19 cellular contexts compared by ENCODE assay signal in genomic region chr7:102417105-102417504, GRCh38. TPM values are rescaled to one million over a fixed set of nuclear protein-coding genes. Genes with fewer than 3 reads are reported as not detected.
DNase-seq lines count a peak whose midpoint lies in the region; TF ChIP-seq lines count a peak whose summit lies in the region.
"Had no signal": no experiment of that assay in that cellular context is flagged by ENCODE, and none has a peak within 500 bp of the region (broad histone marks: within the 10 kb centered on the region; RNA-seq: fewer than 3 reads in every experiment).

No MANE protein-coding gene starts in this region.

- peak overlapping the region; percentile 99 for H3K27ac Mint-ChIP-seq in activated CD4-positive, alpha-beta T cell treated with anti-CD3 and anti-CD28 coated beads, Interleukin-2, amount 10 ng/mL, durations not matched to agents 7 days and 5 days
- peak overlapping the region; percentile 98 for H3K27ac Mint-ChIP-seq in activated naive CD8-positive, alpha-beta T cell treated with anti-CD3 and anti-CD28 coated beads for 36 hours
- peak overlapping the region; percentile 52 for H3K27ac Mint-ChIP-seq in nephron progenitor cell
- H3K27ac Mint-ChIP-seq: H9 had no signal

- no peak for TF ChIP-seq CTCF in nephron progenitor cell (IDR thresholded peaks at IDR 0.05)
- TF ChIP-seq CTCF in transverse colon (IDR thresholded peaks at IDR 0.05), result no peak

- POLR2A ChIA-PET in activated CD4-positive, alpha-beta T cell treated with anti-CD3 and anti-CD28 coated beads, Interleukin-2, amount 10 ng/mL, durations not matched to agents 7 days and 5 days (lab: Charles Lee), result interaction anchor here (0.6 kb wide), 2 partner anchors 8 to 19 kb away, joined by 3 to 5 read pairs; no protein-coding TSS in a partner anchor

- no peak for DNase-seq in activated CD4-positive, alpha-beta T cell treated with anti-CD3 and anti-CD28 coated beads, Interleukin-2, amount 10 ng/mL, durations not matched to agents 7 days and 5 days
- DNase-seq in activated CD4-positive, alpha-beta T cell treated with anti-CD3 and anti-CD28 coated beads, Interleukin-2, amount 50 U/mL, for 4 hours, result no peak
- no peak for DNase-seq in activated naive CD8-positive, alpha-beta T cell treated with anti-CD3 and anti-CD28 coated beads for 36 hours
- DNase-seq in nephron progenitor cell (no peak), transverse colon (no peak), iPS-NIHi7 (ENCODE audit: extremely low spot score) (no peak)
- no peak for DNase-seq in activated CD8-positive, alpha-beta memory T cell treated with anti-CD3 and anti-CD28 coated beads, Interleukin-2, amount 50 U/mL, for 48 hours
- DNase-seq: amniotic stem cell; DND-41; effector CD8-positive, alpha-beta T cell; H9; heart left ventricle; KG1; NCI-H1092 treated with DMSO at 0.1 percent for 48 hours; NCI-H82; psoas muscle; stimulated activated naive CD4-positive, alpha-beta T cell treated with Interleukin-2 at 50 U/mL for 16 hours; upper lobe of right lung had no signal

- peaks cover 80% of the 10 kb centered on the region for H3K4me1 Mint-ChIP-seq in activated CD4-positive, alpha-beta T cell treated with anti-CD3 and anti-CD28 coated beads, Interleukin-2, amount 10 ng/mL, durations not matched to agents 7 days and 5 days
- H3K4me1 Mint-ChIP-seq in activated naive CD8-positive, alpha-beta T cell treated with anti-CD3 and anti-CD28 coated beads for 36 hours, result peaks cover 58% of the 10 kb centered on the region
- peaks cover 5% of the 10 kb centered on the region for H3K4me1 Mint-ChIP-seq in nephron progenitor cell

- intact Hi-C loops in transverse colon (cut with DNase I; ENCODE audit: low total_unique reads), result no loop called here

- no peaks in the 10 kb centered on the region for H3K9me3 Mint-ChIP-seq in activated CD4-positive, alpha-beta T cell treated with anti-CD3 and anti-CD28 coated beads, Interleukin-2, amount 10 ng/mL, durations not matched to agents 7 days and 5 days
- H3K9me3 Mint-ChIP-seq in activated naive CD8-positive, alpha-beta T cell treated with anti-CD3 and anti-CD28 coated beads for 36 hours, result no peaks in the 10 kb centered on the region
- no peaks in the 10 kb centered on the region for H3K9me3 Mint-ChIP-seq in nephron progenitor cell
- H3K9me3 Mint-ChIP-seq: H9 had no signal

- no peak overlapping the region for H3K4me3 ChIP-seq in transverse colon
- H3K4me3 ChIP-seq: heart left ventricle, psoas muscle, upper lobe of right lung had no signal

- H3K27me3 Mint-ChIP-seq in activated CD4-positive, alpha-beta T cell treated with anti-CD3 and anti-CD28 coated beads, Interleukin-2, amount 10 ng/mL, durations not matched to agents 7 days and 5 days, result no peaks in the 10 kb centered on the region
- no peaks in the 10 kb centered on the region for H3K27me3 Mint-ChIP-seq in activated naive CD8-positive, alpha-beta T cell treated with anti-CD3 and anti-CD28 coated beads for 36 hours
- H3K27me3 Mint-ChIP-seq in nephron progenitor cell (ENCODE audit: low read depth, poor library complexity), result no peaks in the 10 kb centered on the region

- no peaks in the 10 kb centered on the region for H3K9me3 ChIP-seq in KOPT-K1 (ENCODE audit: insufficient read depth, low read length, poor library complexity, severe bottlenecking)
- H3K9me3 ChIP-seq in transverse colon, result no peaks in the 10 kb centered on the region
- H3K9me3 ChIP-seq: heart left ventricle, psoas muscle, upper lobe of right lung had no signal

- H3K36me3 ChIP-seq in KOPT-K1 (ENCODE audit: insufficient read depth, low read length), result peaks cover 69% of the 10 kb centered on the region
- H3K36me3 ChIP-seq in transverse colon, result peaks cover 0 to 16% (median 3%) of the 10 kb centered on the region in 4 donors

- no peak for TF ChIP-seq EP300 in transverse colon (IDR thresholded peaks at IDR 0.05; ENCODE audit: low read depth)

- no peaks in the 10 kb centered on the region for H3K4me1 ChIP-seq in transverse colon
- H3K4me1 ChIP-seq: upper lobe of right lung had no signal

- H3K27me3 ChIP-seq in transverse colon, result no peaks in the 10 kb centered on the region
- H3K27me3 ChIP-seq: heart left ventricle, upper lobe of right lung had no signal

- CTCF ChIA-PET in activated CD4-positive, alpha-beta T cell treated with anti-CD3 and anti-CD28 coated beads, Interleukin-2, amount 10 ng/mL, durations not matched to agents 7 days and 5 days (lab: Charles Lee), result interaction anchor here (0.7 to 2.7 kb wide), 4 partner anchors 11 to 19 kb away, joined by 3 to 16 read pairs (median 6); partner anchors contain the start of gene ORAI2

- H3K27ac ChIP-seq in KOPT-K1 (ENCODE audit: low read depth, low read length, poor library complexity, severe bottlenecking), result peak overlapping the region; percentile 68
- H3K27ac ChIP-seq in transverse colon, result no peak overlapping the region
- H3K27ac ChIP-seq: psoas muscle had no signal

- H3K36me3 Mint-ChIP-seq in activated CD4-positive, alpha-beta T cell treated with anti-CD3 and anti-CD28 coated beads, Interleukin-2, amount 10 ng/mL, durations not matched to agents 7 days and 5 days (ENCODE audit: low read depth), result peaks cover 66% of the 10 kb centered on the region
- peaks cover 42% of the 10 kb centered on the region for H3K36me3 Mint-ChIP-seq in activated naive CD8-positive, alpha-beta T cell treated with anti-CD3 and anti-CD28 coated beads for 36 hours
- peaks cover 72% of the 10 kb centered on the region for H3K36me3 Mint-ChIP-seq in nephron progenitor cell (ENCODE audit: low read depth)

- WGBS in transverse colon (ENCODE audit: low coverage in 1 of 2), 2 donors, result 67 to 83% methylated on average over 1 to 3 of the region's 3 CpGs

- no peak for TF ChIP-seq POLR2A in transverse colon (IDR thresholded peaks at IDR 0.05)

- in situ Hi-C loops in transverse colon (cut with MboI; ENCODE audit: low pct_ligation_motif_present in 1 of 4, low pct_unique_long_range_greater_than_20kb in 1 of 4, low sequenced_read_pairs in 3 of 4), result no loop called here

- peak overlapping the region; percentile 23 for H3K4me3 Mint-ChIP-seq in activated CD4-positive, alpha-beta T cell treated with anti-CD3 and anti-CD28 coated beads, Interleukin-2, amount 10 ng/mL, durations not matched to agents 7 days and 5 days
- H3K4me3 Mint-ChIP-seq in activated naive CD8-positive, alpha-beta T cell treated with anti-CD3 and anti-CD28 coated beads for 36 hours, result peak overlapping the region; percentile 22
- H3K4me3 Mint-ChIP-seq in nephron progenitor cell, result no peak overlapping the region
- H3K4me3 Mint-ChIP-seq: H9 had no signal

RNA-seq across cellular contexts. Expression of gene ORAI2, which starts 16.3 kb away (rescaled TPM):
- 10 to 100 TPM; 61.2 to 63.7 TPM for total RNA-seq in activated CD4-positive, alpha-beta T cell treated with anti-CD3 and anti-CD28 coated beads, Interleukin-2, amount 10 ng/mL, durations not matched to agents 7 days and 5 days
- 10 to 100 TPM; 41.4 to 46.2 TPM for total RNA-seq in activated naive CD8-positive, alpha-beta T cell treated with anti-CD3 and anti-CD28 coated beads for 36 hours
- total RNA-seq in transverse colon, result 10 to 100 TPM in 2 of 4 donors, 1 to 10 TPM in 2; 3.1 to 99.9 (median 11.0) TPM

RNA-seq across cellular contexts. Expression of gene PRKRIP1, which starts 20.9 kb away (rescaled TPM):
- total RNA-seq in activated CD4-positive, alpha-beta T cell treated with anti-CD3 and anti-CD28 coated beads, Interleukin-2, amount 10 ng/mL, durations not matched to agents 7 days and 5 days, result 10 to 100 TPM; 26.2 to 31.9 TPM
- 10 to 100 TPM; 25.1 to 25.2 TPM for total RNA-seq in activated naive CD8-positive, alpha-beta T cell treated with anti-CD3 and anti-CD28 coated beads for 36 hours
- total RNA-seq in transverse colon, result 10 to 100 TPM; 24.8 to 97.3 (median 33.6) TPM

RNA-seq across cellular contexts. Expression of gene ALKBH4, which starts 47.6 kb away (rescaled TPM):
- 10 to 100 TPM; 10.5 to 12.9 TPM for total RNA-seq in activated CD4-positive, alpha-beta T cell treated with anti-CD3 and anti-CD28 coated beads, Interleukin-2, amount 10 ng/mL, durations not matched to agents 7 days and 5 days
- total RNA-seq in activated naive CD8-positive, alpha-beta T cell treated with anti-CD3 and anti-CD28 coated beads for 36 hours, result 10 to 100 TPM in 1 of 2 experiments, 1 to 10 TPM in 1; 8.8 to 10.1 TPM
- total RNA-seq in transverse colon, result 10 to 100 TPM in 2 of 4 donors, 1 to 10 TPM in 2; 1.8 to 21.3 (median 14.0) TPM

RNA-seq across cellular contexts. Expression of gene LRWD1, which starts 47.7 kb away (rescaled TPM):
- 10 to 100 TPM; 18.2 to 20.5 TPM for total RNA-seq in activated CD4-positive, alpha-beta T cell treated with anti-CD3 and anti-CD28 coated beads, Interleukin-2, amount 10 ng/mL, durations not matched to agents 7 days and 5 days
- 10 to 100 TPM; 20.1 to 20.7 TPM for total RNA-seq in activated naive CD8-positive, alpha-beta T cell treated with anti-CD3 and anti-CD28 coated beads for 36 hours
- total RNA-seq in transverse colon, result 10 to 100 TPM; 15.7 to 45.6 (median 18.4) TPM
